In the genomic region with DNA sequence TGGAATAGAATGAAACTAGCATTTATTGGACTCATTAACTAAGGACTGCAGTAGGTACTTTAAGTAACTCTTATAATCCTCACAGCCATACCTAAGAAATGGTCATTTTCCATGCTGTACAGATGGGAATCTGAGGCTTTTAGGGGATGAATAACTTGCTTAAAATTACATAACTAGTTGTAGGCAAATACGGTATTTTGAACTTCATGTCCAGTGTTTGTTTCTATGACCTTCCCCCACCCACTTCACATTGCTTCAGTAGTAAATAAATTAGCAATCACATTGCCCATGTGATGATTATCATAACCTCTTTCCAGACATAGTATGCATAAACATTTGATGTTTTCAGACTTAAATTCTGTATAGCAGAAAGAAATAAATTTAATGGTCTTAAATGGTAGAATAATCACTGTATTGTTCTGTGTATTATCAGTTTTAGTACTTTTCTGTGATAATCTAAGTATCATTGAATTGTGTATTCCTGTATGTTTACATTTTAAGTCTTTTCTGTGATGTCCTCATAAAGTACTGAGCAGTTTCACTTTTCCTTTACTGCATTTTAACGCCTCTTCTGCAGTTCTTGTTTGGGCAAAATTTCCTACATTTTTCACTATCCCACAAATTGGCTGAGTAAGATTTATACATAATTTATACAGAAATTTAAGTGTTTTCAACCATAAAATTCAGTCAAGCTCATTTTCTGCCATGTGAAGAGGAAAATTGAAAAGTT, we compare ENCODE assay signal across 16 cellular contexts. TPM values are rescaled to one million over a fixed set of nuclear protein-coding genes. Genes with fewer than 3 reads are reported as not detected.
DNase-seq lines count a peak whose midpoint lies in the region; ATAC-seq, FAIRE-seq and TF ChIP-seq lines count a peak whose summit lies in the region.
"Had no signal": no experiment of that assay in that cellular context is flagged by ENCODE, and none has a peak within 500 bp of the region (broad histone marks: within the 10 kb centered on the region; RNA-seq: fewer than 3 reads in every experiment).

No MANE protein-coding gene starts in this region.

- H3K4me3 ChIP-seq in fibroblast of pulmonary artery (replicated peaks; ENCODE audit: low read depth, low read length) (no peak overlapping the region), body of pancreas (no peak overlapping the region)
- H3K4me3 ChIP-seq: HAP-1, SJCRH30, skin epidermis had no signal

- intact Hi-C loops in body of pancreas (cut with DNase I): no loop called here

- no peak for TF ChIP-seq POLR2A in GM12892 (IDR thresholded peaks at IDR 0.05; ENCODE audit: low read depth, low read length)
- no peak for TF ChIP-seq POLR2A in body of pancreas (IDR thresholded peaks at IDR 0.05)

- H3K27me3 ChIP-seq in body of pancreas: no peaks in the 10 kb centered on the region
- H3K27me3 ChIP-seq: SJCRH30 had no signal

- H3K9me3 ChIP-seq in body of pancreas: no peaks in the 10 kb centered on the region
- H3K9me3 ChIP-seq: HAP-1, SJCRH30 had no signal

- DNase-seq in GM12892 (ENCODE audit: insufficient read length) (no peak), fibroblast of pulmonary artery (ENCODE audit: low read depth) (peak; percentile 7), renal cortical epithelial cell (ENCODE audit: low read depth) (peak; percentile 21), body of pancreas (no peak), activated gamma-delta T cell treated with Interleukin-2 at 50 U/mL for 16 hours (no peak)
- DNase-seq: activated CD4-positive, CD25-positive, alpha-beta regulatory T cell treated with anti-CD3 and anti-CD28 coated beads, Interleukin-2, amount 50 U/mL, for 72 hours; hypothalamus; NCI-H1436; NCI-H748 treated with DMSO at 0.1 percent for 48 hours; SJCRH30 had no signal

- ATAC-seq in SK-N-SH treated with all-trans-retinoic acid at 6 μM for 48 hours: peak; percentile 36; the same call in 1 of the 3 replicates
- ATAC-seq in body of pancreas: no peak
- ATAC-seq in GM19467 (IDR thresholded peaks at IDR 0.05; ENCODE audit: unreplicated experiment): no peak
- ATAC-seq in HG03521 (IDR thresholded peaks at IDR 0.05; ENCODE audit: unreplicated experiment): no peak

- H3K27ac ChIP-seq in body of pancreas: no peak overlapping the region
- H3K27ac ChIP-seq: SJCRH30 had no signal

- 50 to 62% methylated on average over 2 of the region's 2 CpGs for WGBS in body of pancreas, 2 donors

- H3K36me3 ChIP-seq in body of pancreas (replicated peaks in 1 of 2; ENCODE audit: insufficient read depth in 1 of 2, low read depth in 2 of 2): no peaks in the 10 kb centered on the region

- FAIRE-seq in GM12892 (lab: Jason Lieb, UNC): peak; percentile 61
- FAIRE-seq: colon had no signal

- H3K4me1 ChIP-seq in body of pancreas: peaks cover 19% of the 10 kb centered on the region
- H3K4me1 ChIP-seq: SJCRH30 had no signal

- no peak for TF ChIP-seq CTCF in fibroblast of pulmonary artery (IDR thresholded peaks at IDR 0.05; ENCODE audit: low read length, missing control alignments)
- no peak for TF ChIP-seq CTCF in body of pancreas (IDR thresholded peaks at IDR 0.05)

TF ChIP-seq in SK-N-SH treated with all-trans-retinoic acid at 6 μM for 48 hours, 23 proteins besides CTCF, POLR2A, EP300 and RAD21 (continues in another document):
- no peak for TF ChIP-seq TCF4 (CRISPR knock-in tag; IDR thresholded peaks at IDR 0.05; ENCODE audit: borderline replicate concordance)
- no peak for TF ChIP-seq ISL1 (CRISPR knock-in tag; IDR thresholded peaks at IDR 0.05)
- TF ChIP-seq ZC3H10 (CRISPR knock-in tag; IDR thresholded peaks at IDR 0.05): no peak
- no peak for TF ChIP-seq RARB (CRISPR knock-in tag; IDR thresholded peaks at IDR 0.05)
- TF ChIP-seq, protein P1, sequence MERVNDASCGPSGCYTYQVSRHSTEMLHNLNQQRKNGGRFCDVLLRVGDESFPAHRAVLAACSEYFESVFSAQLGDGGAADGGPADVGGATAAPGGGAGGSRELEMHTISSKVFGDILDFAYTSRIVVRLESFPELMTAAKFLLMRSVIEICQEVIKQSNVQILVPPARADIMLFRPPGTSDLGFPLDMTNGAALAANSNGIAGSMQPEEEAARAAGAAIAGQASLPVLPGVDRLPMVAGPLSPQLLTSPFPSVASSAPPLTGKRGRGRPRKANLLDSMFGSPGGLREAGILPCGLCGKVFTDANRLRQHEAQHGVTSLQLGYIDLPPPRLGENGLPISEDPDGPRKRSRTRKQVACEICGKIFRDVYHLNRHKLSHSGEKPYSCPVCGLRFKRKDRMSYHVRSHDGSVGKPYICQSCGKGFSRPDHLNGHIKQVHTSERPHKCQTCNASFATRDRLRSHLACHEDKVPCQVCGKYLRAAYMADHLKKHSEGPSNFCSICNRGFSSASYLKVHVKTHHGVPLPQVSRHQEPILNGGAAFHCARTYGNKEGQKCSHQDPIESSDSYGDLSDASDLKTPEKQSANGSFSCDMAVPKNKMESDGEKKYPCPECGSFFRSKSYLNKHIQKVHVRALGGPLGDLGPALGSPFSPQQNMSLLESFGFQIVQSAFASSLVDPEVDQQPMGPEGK (CRISPR knock-in tag; IDR thresholded peaks at IDR 0.05; ENCODE audit: borderline replicate concordance): no peak
- TF ChIP-seq ZFP3 (CRISPR knock-in tag; IDR thresholded peaks at IDR 0.05): no peak
- no peak for TF ChIP-seq TSHZ2 (CRISPR knock-in tag; IDR thresholded peaks at IDR 0.05)
- no peak for TF ChIP-seq CREB5 (CRISPR knock-in tag; IDR thresholded peaks at IDR 0.05; ENCODE audit: low read depth)
- TF ChIP-seq ZNF565 (CRISPR knock-in tag; conservative IDR thresholded peaks at IDR 0.05; ENCODE audit: low read depth): no peak
- no peak for TF ChIP-seq ESRRG (CRISPR knock-in tag; IDR thresholded peaks at IDR 0.05)
- TF ChIP-seq ZFP30 (CRISPR knock-in tag; IDR thresholded peaks at IDR 0.05): no peak
- no peak for TF ChIP-seq CSRNP3 (CRISPR knock-in tag; IDR thresholded peaks at IDR 0.05)
- TF ChIP-seq PPARA (CRISPR knock-in tag; IDR thresholded peaks at IDR 0.05; ENCODE audit: borderline replicate concordance): no peak
- TF ChIP-seq TOX (CRISPR knock-in tag; IDR thresholded peaks at IDR 0.05; ENCODE audit: borderline replicate concordance): no peak
- TF ChIP-seq SNAI2 (CRISPR knock-in tag; IDR thresholded peaks at IDR 0.05): no peak
- TF ChIP-seq ZNF8 (CRISPR knock-in tag; IDR thresholded peaks at IDR 0.05): no peak
- TF ChIP-seq BACH2 (CRISPR knock-in tag; IDR thresholded peaks at IDR 0.05; ENCODE audit: borderline replicate concordance): no peak
- TF ChIP-seq ARNTL (CRISPR knock-in tag; IDR thresholded peaks at IDR 0.05; ENCODE audit: borderline replicate concordance, low read depth): no peak
- no peak for TF ChIP-seq ZNF70 (CRISPR knock-in tag; IDR thresholded peaks at IDR 0.05)

RNA-seq across cellular contexts. Expression of gene ANKIB1, which starts 48.3 kb away (rescaled TPM):
- 30.6 TPM for polyA plus RNA-seq in GM12892 (2012; ENCODE audit: missing spikeins)
- total RNA-seq in renal cortical epithelial cell: 56.4 and 80.2 TPM in 2 replicates
- total RNA-seq in body of pancreas: 10 to 100 TPM; 20.1 to 33.2 TPM

RNA-seq across cellular contexts. Expression of gene KRIT1, which starts 48.3 kb away (rescaled TPM):
- polyA plus RNA-seq in GM12892 (2012; ENCODE audit: missing spikeins): 29.1 TPM
- total RNA-seq in renal cortical epithelial cell: 28.3 and 58.1 TPM in 2 replicates
- total RNA-seq in body of pancreas: 100 to 1,000 TPM in 1 of 2 donors, 10 to 100 TPM in 1; 58.4 to 150 TPM

Comparison
In these comparisons a context has a peak if more than half of its experiments do, and no peak if none do; other contexts are left out.
1. DNase-seq: peak in fibroblast of pulmonary artery (single experiment) and renal cortical epithelial cell (single experiment); none in GM12892 (single experiment), body of pancreas (0 of 4) and activated gamma-delta T cell treated with Interleukin-2 at 50 U/mL for 16 hours (single experiment).